In genomic region chr1:84271452-84272273, GRCh38 we compare ENCODE assay signal across 8 cellular contexts. TPM values are rescaled to one million over a fixed set of nuclear protein-coding genes. Genes with fewer than 3 reads are reported as not detected.
DNase-seq lines count a peak whose midpoint lies in the region; ATAC-seq and TF ChIP-seq lines count a peak whose summit lies in the region.

No MANE protein-coding gene starts in this region.

- no peaks in the 10 kb centered on the region for H3K36me3 ChIP-seq in thyroid gland

- ATAC-seq in GM18861 (IDR thresholded peaks at IDR 0.05; ENCODE audit: unreplicated experiment), result peak; percentile 98
- ATAC-seq in HG02938 (IDR thresholded peaks at IDR 0.05; ENCODE audit: unreplicated experiment), result peak; percentile 97

- H3K27ac ChIP-seq in epithelial cell of prostate, result peak overlapping the region; percentile 41
- peak overlapping the region; percentile 72 to 86 (median 83) for H3K27ac ChIP-seq in thyroid gland

- TF ChIP-seq CTCF in thyroid gland (IDR thresholded peaks at IDR 0.05), result no peak

- H3K27me3 ChIP-seq in thyroid gland, result no peaks in the 10 kb centered on the region

- no peaks in the 10 kb centered on the region for H3K9me3 ChIP-seq in thyroid gland

- TF ChIP-seq POLR2A in thyroid gland (IDR thresholded peaks at IDR 0.05), result peak in 1 of 2 donors; percentile 53

- no peak overlapping the region for H3K4me3 ChIP-seq in thyroid gland (replicated peaks in 1 of 3)

- WGBS in thyroid gland, 2 donors, result 13 to 17% methylated on average over 7 of the region's 7 CpGs

- intact Hi-C loops in thyroid gland (cut with DNase I), result no loop called here

- DNase-seq in A172 (ENCODE audit: low spot score), result peak; percentile 12
- DNase-seq in NCI-H510A treated with DMSO at 0.1 percent for 48 hours (lab: John Stamatoyannopoulos, UW), result peak; percentile 89
- no peak for DNase-seq in epithelial cell of prostate (ENCODE audit: low read depth, low spot score)
- peak; percentile 59 to 61 for DNase-seq in thyroid gland
- DNase-seq in DMS 273 treated with DMSO at 0.1 percent for 48 hours (lab: John Stamatoyannopoulos, UW), result no peak
- no peak for DNase-seq in activated CD4-positive, alpha-beta T cell treated with anti-CD3 and anti-CD28 coated beads, Interleukin-2, amount 50 U/mL, for 1 hour

- H3K4me1 ChIP-seq in thyroid gland, result peaks cover 12 to 20% of the 10 kb centered on the region in 2 donors

RNA-seq across cellular contexts. Expression of gene SAMD13, which starts 29.8 kb away (rescaled TPM):
- total RNA-seq in A172 (2014; rRNA removed; shearing (Covaris generic)), result 0.24 and 0.93 TPM in 2 replicates
- total RNA-seq in thyroid gland, result 1 to 10 TPM; 5.6 to 9.5 (median 5.9) TPM

Comparison
In these comparisons a context has a peak if more than half of its experiments do, and no peak if none do; other contexts are left out.
1. DNase-seq: peak in A172 (single experiment), NCI-H510A treated with DMSO at 0.1 percent for 48 hours (single experiment) and thyroid gland (2 of 2); none in epithelial cell of prostate (single experiment), DMS 273 treated with DMSO at 0.1 percent for 48 hours (single experiment) and activated CD4-positive, alpha-beta T cell treated with anti-CD3 and anti-CD28 coated beads, Interleukin-2, amount 50 U/mL, for 1 hour (single experiment).